In genomic region chr9:124771867-124772621, GRCh38 we compare ENCODE assay signal across 1 cellular context.
TF ChIP-seq lines count a peak whose summit lies in the region.

No MANE protein-coding gene starts in this region.

TF ChIP-seq in K562, 482 proteins besides CTCF, POLR2A, EP300 and RAD21 (continued from another document and continues in another):
- TF ChIP-seq E2F5 (CRISPR knock-in tag; IDR thresholded peaks at IDR 0.05) (no peak), ZNF3 (CRISPR knock-in tag; IDR thresholded peaks at IDR 0.05) (no peak), ETV5 (CRISPR knock-in tag; IDR thresholded peaks at IDR 0.05; ENCODE audit: low read depth) (peak; percentile 83), NCOA1 (IDR thresholded peaks at IDR 0.05; ENCODE audit: low read depth) (0 out of 2 replicates have a peak, but pooled peaks have one; percentile 1), MED1 (CRISPR knock-in tag; IDR thresholded peaks at IDR 0.05; ENCODE audit: borderline replicate concordance) (no peak), HLTF (IDR thresholded peaks at IDR 0.05) (0 out of 2 replicates have a peak, but pooled peaks have one; percentile 6), SNAPC5 (CRISPR knock-in tag; IDR thresholded peaks at IDR 0.05) (no peak), FUS (optimal IDR thresholded peaks at IDR 0.05; ENCODE audit: low read depth, low read length) (no peak), NR4A1 (CRISPR knock-in tag; IDR thresholded peaks at IDR 0.05) (no peak), NR4A1 (tag; IDR thresholded peaks at IDR 0.05) (peak; percentile 26; the same call in 1 of the 2 replicates), FOS (IDR thresholded peaks at IDR 0.05; ENCODE audit: extremely low read depth, insufficient read length) (no peak), CHD2 (IDR thresholded peaks at IDR 0.05; ENCODE audit: low read depth, low read length) (no peak), SMARCA4 (IDR thresholded peaks at IDR 0.05) (peak; percentile 37; the same call in 1 of the 2 replicates), TAF1 (IDR thresholded peaks at IDR 0.05; ENCODE audit: control insufficient read depth, extremely low read depth, insufficient read depth, low read length, severe bottlenecking) (no peak), GATA2 (CRISPR knock-in tag; IDR thresholded peaks at IDR 0.05) (0 out of 2 replicates have a peak, but pooled peaks have one; percentile 27), ZNF224 (CRISPR knock-in tag; IDR thresholded peaks at IDR 0.05) (no peak), MAFF (IDR thresholded peaks at IDR 0.05; ENCODE audit: low read length) (no peak), DACH1 (IDR thresholded peaks at IDR 0.05; ENCODE audit: partially characterized antibody) (peak; percentile 25), ZNF707 (CRISPR knock-in tag; conservative IDR thresholded peaks at IDR 0.05) (no peak), ASH1L (IDR thresholded peaks at IDR 0.05; ENCODE audit: borderline replicate concordance, low read depth, partially characterized antibody) (no peak), CBX2 (IDR thresholded peaks at IDR 0.05; ENCODE audit: insufficient read depth, low read length, poor library complexity, severe bottlenecking) (no peak), KDM2B (CRISPR knock-in tag; IDR thresholded peaks at IDR 0.05) (0 out of 2 replicates have a peak, but pooled peaks have one; percentile 49), ZNF316 (IDR thresholded peaks at IDR 0.05) (no peak), JUN (IDR thresholded peaks at IDR 0.05; ENCODE audit: borderline replicate concordance, low read depth, low read length) (no peak), JUN (CRISPR knock-in tag; IDR thresholded peaks at IDR 0.05; ENCODE audit: borderline replicate concordance) (no peak), PKNOX1 (IDR thresholded peaks at IDR 0.05) (0 out of 2 replicates have a peak, but pooled peaks have one; percentile 22), PPARD (CRISPR knock-in tag; IDR thresholded peaks at IDR 0.05) (no peak), ZNF77 (CRISPR knock-in tag; IDR thresholded peaks at IDR 0.05) (no peak), SMARCB1 (IDR thresholded peaks at IDR 0.05; ENCODE audit: insufficient read length, low read depth) (no peak), HSF4 (CRISPR knock-in tag; IDR thresholded peaks at IDR 0.05; ENCODE audit: borderline replicate concordance) (peak; percentile 64; the same call in 1 of the 2 replicates), CC2D1A (IDR thresholded peaks at IDR 0.05) (peak; percentile 84), MCM3 (IDR thresholded peaks at IDR 0.05) (no peak), CHD4 (IDR thresholded peaks at IDR 0.05; ENCODE audit: insufficient read depth, insufficient replicate concordance, low read depth, low read length, poor library complexity, severe bottlenecking) (peak; percentile 94), PML (IDR thresholded peaks at IDR 0.05; ENCODE audit: low read length) (no peak), PCBP1 (IDR thresholded peaks at IDR 0.05; ENCODE audit: low read depth, low read length, poor library complexity, severe bottlenecking) (peak; percentile 49), ZNF274 (IDR thresholded peaks at IDR 0.05; ENCODE audit: borderline replicate concordance, low read depth, low read length) (no peak), HMGN3 (IDR thresholded peaks at IDR 0.05; ENCODE audit: borderline replicate concordance, extremely low read depth, insufficient read length, low read depth, low read length) (no peak), PTRF (tag; IDR thresholded peaks at IDR 0.05) (no peak), NR2C1 (IDR thresholded peaks at IDR 0.05) (no peak), NR2C1 (tag; IDR thresholded peaks at IDR 0.05) (no peak), HOXB6 (CRISPR knock-in tag; IDR thresholded peaks at IDR 0.05; ENCODE audit: borderline replicate concordance) (no peak), ZNF347 (CRISPR knock-in tag; IDR thresholded peaks at IDR 0.05; ENCODE audit: low read depth) (no peak), SUPT5H (IDR thresholded peaks at IDR 0.05) (no peak), SIN3A (IDR thresholded peaks at IDR 0.05; ENCODE audit: borderline replicate concordance in 2 of 2, control insufficient read depth in 1 of 2, low read depth in 2 of 2, low read length in 2 of 2) (0 out of 4 replicates have a peak, but pooled peaks of 1 of the 2 experiments have one; percentile 3), SMAD4 (CRISPR knock-in tag; conservative IDR thresholded peaks at IDR 0.05) (peak; percentile 51; the same call in 1 of the 2 replicates), ZHX1 (conservative IDR thresholded peaks at IDR 0.05; ENCODE audit: low read length) (0 out of 2 replicates have a peak, but pooled peaks have one; percentile 48), DEAF1 (CRISPR knock-in tag; IDR thresholded peaks at IDR 0.05) (peak; percentile 88), ZNF217 (CRISPR knock-in tag; IDR thresholded peaks at IDR 0.05) (no peak), ZFX (CRISPR knock-in tag; IDR thresholded peaks at IDR 0.05) (peak; percentile 55), NR1H2 (CRISPR knock-in tag; IDR thresholded peaks at IDR 0.05) (0 out of 2 replicates have a peak, but pooled peaks have one; percentile 38)
- TF ChIP-seq, protein P1, sequence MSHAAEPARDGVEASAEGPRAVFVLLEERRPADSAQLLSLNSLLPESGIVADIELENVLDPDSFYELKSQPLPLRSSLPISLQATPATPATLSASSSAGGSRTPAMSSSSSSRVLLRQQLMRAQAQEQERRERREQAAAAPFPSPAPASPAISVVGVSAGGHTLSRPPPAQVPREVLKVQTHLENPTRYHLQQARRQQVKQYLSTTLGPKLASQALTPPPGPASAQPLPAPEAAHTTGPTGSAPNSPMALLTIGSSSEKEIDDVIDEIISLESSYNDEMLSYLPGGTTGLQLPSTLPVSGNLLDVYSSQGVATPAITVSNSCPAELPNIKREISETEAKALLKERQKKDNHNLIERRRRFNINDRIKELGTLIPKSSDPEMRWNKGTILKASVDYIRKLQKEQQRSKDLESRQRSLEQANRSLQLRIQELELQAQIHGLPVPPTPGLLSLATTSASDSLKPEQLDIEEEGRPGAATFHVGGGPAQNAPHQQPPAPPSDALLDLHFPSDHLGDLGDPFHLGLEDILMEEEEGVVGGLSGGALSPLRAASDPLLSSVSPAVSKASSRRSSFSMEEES (CRISPR knock-in tag; IDR thresholded peaks at IDR 0.05): no peak
- TF ChIP-seq, protein P2, sequence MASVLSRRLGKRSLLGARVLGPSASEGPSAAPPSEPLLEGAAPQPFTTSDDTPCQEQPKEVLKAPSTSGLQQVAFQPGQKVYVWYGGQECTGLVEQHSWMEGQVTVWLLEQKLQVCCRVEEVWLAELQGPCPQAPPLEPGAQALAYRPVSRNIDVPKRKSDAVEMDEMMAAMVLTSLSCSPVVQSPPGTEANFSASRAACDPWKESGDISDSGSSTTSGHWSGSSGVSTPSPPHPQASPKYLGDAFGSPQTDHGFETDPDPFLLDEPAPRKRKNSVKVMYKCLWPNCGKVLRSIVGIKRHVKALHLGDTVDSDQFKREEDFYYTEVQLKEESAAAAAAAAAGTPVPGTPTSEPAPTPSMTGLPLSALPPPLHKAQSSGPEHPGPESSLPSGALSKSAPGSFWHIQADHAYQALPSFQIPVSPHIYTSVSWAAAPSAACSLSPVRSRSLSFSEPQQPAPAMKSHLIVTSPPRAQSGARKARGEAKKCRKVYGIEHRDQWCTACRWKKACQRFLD (CRISPR knock-in tag; IDR thresholded peaks at IDR 0.05): no peak
- TF ChIP-seq, protein P3, sequence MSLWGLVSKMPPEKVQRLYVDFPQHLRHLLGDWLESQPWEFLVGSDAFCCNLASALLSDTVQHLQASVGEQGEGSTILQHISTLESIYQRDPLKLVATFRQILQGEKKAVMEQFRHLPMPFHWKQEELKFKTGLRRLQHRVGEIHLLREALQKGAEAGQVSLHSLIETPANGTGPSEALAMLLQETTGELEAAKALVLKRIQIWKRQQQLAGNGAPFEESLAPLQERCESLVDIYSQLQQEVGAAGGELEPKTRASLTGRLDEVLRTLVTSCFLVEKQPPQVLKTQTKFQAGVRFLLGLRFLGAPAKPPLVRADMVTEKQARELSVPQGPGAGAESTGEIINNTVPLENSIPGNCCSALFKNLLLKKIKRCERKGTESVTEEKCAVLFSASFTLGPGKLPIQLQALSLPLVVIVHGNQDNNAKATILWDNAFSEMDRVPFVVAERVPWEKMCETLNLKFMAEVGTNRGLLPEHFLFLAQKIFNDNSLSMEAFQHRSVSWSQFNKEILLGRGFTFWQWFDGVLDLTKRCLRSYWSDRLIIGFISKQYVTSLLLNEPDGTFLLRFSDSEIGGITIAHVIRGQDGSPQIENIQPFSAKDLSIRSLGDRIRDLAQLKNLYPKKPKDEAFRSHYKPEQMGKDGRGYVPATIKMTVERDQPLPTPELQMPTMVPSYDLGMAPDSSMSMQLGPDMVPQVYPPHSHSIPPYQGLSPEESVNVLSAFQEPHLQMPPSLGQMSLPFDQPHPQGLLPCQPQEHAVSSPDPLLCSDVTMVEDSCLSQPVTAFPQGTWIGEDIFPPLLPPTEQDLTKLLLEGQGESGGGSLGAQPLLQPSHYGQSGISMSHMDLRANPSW (CRISPR knock-in tag; IDR thresholded peaks at IDR 0.05): no peak
- TF ChIP-seq, protein P4, sequence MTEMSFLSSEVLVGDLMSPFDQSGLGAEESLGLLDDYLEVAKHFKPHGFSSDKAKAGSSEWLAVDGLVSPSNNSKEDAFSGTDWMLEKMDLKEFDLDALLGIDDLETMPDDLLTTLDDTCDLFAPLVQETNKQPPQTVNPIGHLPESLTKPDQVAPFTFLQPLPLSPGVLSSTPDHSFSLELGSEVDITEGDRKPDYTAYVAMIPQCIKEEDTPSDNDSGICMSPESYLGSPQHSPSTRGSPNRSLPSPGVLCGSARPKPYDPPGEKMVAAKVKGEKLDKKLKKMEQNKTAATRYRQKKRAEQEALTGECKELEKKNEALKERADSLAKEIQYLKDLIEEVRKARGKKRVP (CRISPR knock-in tag; IDR thresholded peaks at IDR 0.05): peak; percentile 22; the same call in 1 of the 2 replicates
- TF ChIP-seq, protein P5, sequence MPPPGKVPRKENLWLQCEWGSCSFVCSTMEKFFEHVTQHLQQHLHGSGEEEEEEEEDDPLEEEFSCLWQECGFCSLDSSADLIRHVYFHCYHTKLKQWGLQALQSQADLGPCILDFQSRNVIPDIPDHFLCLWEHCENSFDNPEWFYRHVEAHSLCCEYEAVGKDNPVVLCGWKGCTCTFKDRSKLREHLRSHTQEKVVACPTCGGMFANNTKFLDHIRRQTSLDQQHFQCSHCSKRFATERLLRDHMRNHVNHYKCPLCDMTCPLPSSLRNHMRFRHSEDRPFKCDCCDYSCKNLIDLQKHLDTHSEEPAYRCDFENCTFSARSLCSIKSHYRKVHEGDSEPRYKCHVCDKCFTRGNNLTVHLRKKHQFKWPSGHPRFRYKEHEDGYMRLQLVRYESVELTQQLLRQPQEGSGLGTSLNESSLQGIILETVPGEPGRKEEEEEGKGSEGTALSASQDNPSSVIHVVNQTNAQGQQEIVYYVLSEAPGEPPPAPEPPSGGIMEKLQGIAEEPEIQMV (tag; conservative IDR thresholded peaks at IDR 0.05; ENCODE audit: low read depth): no peak
